ENCODE assay signal across 30 cellular contexts in genomic region chr3:123163146-123163545, GRCh38.
"Had no signal": no experiment of that assay in that cellular context is flagged by ENCODE, and none has a peak within 500 bp of the region (broad histone marks: within the 10 kb centered on the region; RNA-seq: fewer than 3 reads in every experiment).

No MANE protein-coding gene starts in this region.

- H3K4me1 ChIP-seq: SJCRH30 had no signal

- H3K4me3 Mint-ChIP-seq: activated CD4-positive, alpha-beta T cell treated with anti-CD3 and anti-CD28 coated beads, Interleukin-2, amount 10 ng/mL, durations not matched to agents 7 days and 5 days; activated naive CD4-positive, alpha-beta T cell treated with anti-CD3 and anti-CD28 coated beads, Interleukin-2, amount 10 ng/mL, durations not matched to agents 7 days and 5 days; activated naive CD8-positive, alpha-beta T cell; activated naive CD8-positive, alpha-beta T cell treated with anti-CD3 and anti-CD28 coated beads, Interleukin-2, amount 50 U/mL, for 24 hours; activated T-cell treated with anti-CD3 and anti-CD28 coated beads, Interleukin-2, amount 50 U/mL, for 24 hours had no signal

- ATAC-seq: activated naive CD8-positive, alpha-beta T cell treated with anti-CD3 and anti-CD28 coated beads, Interleukin-2, amount 50 U/mL, for 24 hours had no signal

- H3K4me2 ChIP-seq: KMS-11, PC-9 had no signal

- H3K27ac Mint-ChIP-seq: activated CD4-positive, alpha-beta T cell treated with anti-CD3 and anti-CD28 coated beads, Interleukin-2, amount 10 ng/mL, durations not matched to agents 7 days and 5 days; activated naive CD4-positive, alpha-beta T cell treated with anti-CD3 and anti-CD28 coated beads, Interleukin-2, amount 10 ng/mL, durations not matched to agents 7 days and 5 days; activated naive CD8-positive, alpha-beta T cell; activated naive CD8-positive, alpha-beta T cell treated with anti-CD3 and anti-CD28 coated beads, Interleukin-2, amount 50 U/mL, for 24 hours; activated T-cell treated with anti-CD3 and anti-CD28 coated beads, Interleukin-2, amount 50 U/mL, for 24 hours; activated T-helper 2 cell treated with anti-CD3 and anti-CD28 coated beads, Interferon-gamma antibody, Interleukin-2, Interleukin-4, amounts not matched to agents 10 μg/mL and 5 μg/mL and 100 μg/mL, durations not matched to agents 14 hours and 24 hours and 36 hours had no signal

- H2AFZ ChIP-seq: PC-9 had no signal

- H3K27ac ChIP-seq: brain microvascular endothelial cell, KMS-11, PC-9, SJCRH30, SK-N-MC, WERI-Rb-1 had no signal

- H3K4me3 ChIP-seq: PC-9, SJCRH30, SK-N-MC had no signal

- H3K27me3 Mint-ChIP-seq: activated CD4-positive, alpha-beta T cell treated with anti-CD3 and anti-CD28 coated beads, Interleukin-2, amount 10 ng/mL, durations not matched to agents 7 days and 5 days; activated naive CD4-positive, alpha-beta T cell treated with anti-CD3 and anti-CD28 coated beads, Interleukin-2, amount 10 ng/mL, durations not matched to agents 7 days and 5 days; activated naive CD8-positive, alpha-beta T cell; activated naive CD8-positive, alpha-beta T cell treated with anti-CD3 and anti-CD28 coated beads, Interleukin-2, amount 50 U/mL, for 24 hours; activated T-cell treated with anti-CD3 and anti-CD28 coated beads, Interleukin-2, amount 50 U/mL, for 24 hours had no signal

- H3K9ac ChIP-seq: KMS-11 had no signal

- DNase-seq: activated CD4-positive, alpha-beta T cell treated with anti-CD3 and anti-CD28 coated beads, Interleukin-2, amount 10 ng/mL, durations not matched to agents 7 days and 5 days; activated CD4-positive, alpha-beta T cell treated with anti-CD3 and anti-CD28 coated beads, Interleukin-2, amount 50 U/mL, for 48 hours; activated naive CD4-positive, alpha-beta T cell treated with anti-CD3 and anti-CD28 coated beads, Interleukin-2, amount 10 ng/mL, durations not matched to agents 7 days and 5 days; activated naive CD8-positive, alpha-beta T cell treated with anti-CD3 and anti-CD28 coated beads, Interleukin-2, amount 50 U/mL, for 24 hours; activated T-cell treated with anti-CD3 and anti-CD28 coated beads, Interleukin-2, amount 50 U/mL, for 24 hours; anterior cingulate cortex; brain microvascular endothelial cell; central memory CD4-positive, alpha-beta T cell; MM.1S; MV-4-11; NCI-H1092; NCI-H1417; NCI-H146; NCI-H187; NCI-H2029 treated with DMSO at 0.1 percent for 48 hours; NCI-H2107; NCI-H2171; NCI-H510A; NCI-H526; NCI-H748 treated with DMSO at 0.1 percent for 48 hours; NK-92 treated with Interleukin-12 subunit alpha and Interleukin-12 subunit beta, amount 100 ng/mL, for 24 hours; PC-9; SHP77; SJCRH30; T1000; WERI-Rb-1 had no signal

- H3K4me1 Mint-ChIP-seq: activated CD4-positive, alpha-beta T cell treated with anti-CD3 and anti-CD28 coated beads, Interleukin-2, amount 10 ng/mL, durations not matched to agents 7 days and 5 days; activated naive CD4-positive, alpha-beta T cell treated with anti-CD3 and anti-CD28 coated beads, Interleukin-2, amount 10 ng/mL, durations not matched to agents 7 days and 5 days; activated naive CD8-positive, alpha-beta T cell treated with anti-CD3 and anti-CD28 coated beads, Interleukin-2, amount 50 U/mL, for 24 hours had no signal

- H3K27me3 ChIP-seq: brain microvascular endothelial cell, SJCRH30 had no signal
